In genomic region chr12:103679771-103680170, GRCh38 we compare ENCODE assay signal across 24 cellular contexts.
"Had no signal": no experiment of that assay in that cellular context is flagged by ENCODE, and none has a peak within 500 bp of the region (broad histone marks: within the 10 kb centered on the region; RNA-seq: fewer than 3 reads in every experiment).

No MANE protein-coding gene starts in this region.

- ATAC-seq: activated CD8-positive, alpha-beta T cell treated with anti-CD3 and anti-CD28 coated beads, Interleukin-2, amount 10 ng/mL, durations not matched to agents 7 days and 5 days; natural killer cell; stimulated activated naive CD8-positive, alpha-beta T cell treated with anti-CD3 and anti-CD28 coated beads, Interleukin-15, amount 100 ng/mL, for 72 hours; T-cell had no signal

- H3K4me3 ChIP-seq: cardiac muscle cell, lung, ovary, prostate gland, tibial artery had no signal

- DNase-seq: activated CD4-positive, alpha-beta T cell treated with anti-CD3 and anti-CD28 coated beads for 1 hour; activated CD4-positive, alpha-beta T cell treated with anti-CD3 and anti-CD28 coated beads, Interleukin-2, amount 50 U/mL, for 1 hour; activated CD8-positive, alpha-beta T cell treated with anti-CD3 and anti-CD28 coated beads, Interleukin-2, amount 10 ng/mL, durations not matched to agents 7 days and 5 days; activated gamma-delta T cell; activated naive CD4-positive, alpha-beta T cell treated with anti-CD3 and anti-CD28 coated beads, Interleukin-2, amount 50 U/mL, for 16 hours; activated naive CD8-positive, alpha-beta T cell treated with anti-CD3 and anti-CD28 coated beads, Interleukin-2, amount 50 U/mL, for 24 hours; dermis blood vessel endothelial cell; effector CD8-positive, alpha-beta T cell; foreskin melanocyte; head of caudate nucleus; midbrain; natural killer cell; ovary; stimulated activated CD4-positive, alpha-beta T cell treated with anti-CD3 and anti-CD28 coated beads, Interleukin-1b, Interleukin-23, amount 100 ng/mL, for 48 hours; stimulated activated naive CD8-positive, alpha-beta T cell treated with anti-CD3 and anti-CD28 coated beads, Interleukin-15, amount 100 ng/mL, for 72 hours; T-cell; tibial artery; WERI-Rb-1 had no signal

- H3K4me1 Mint-ChIP-seq: activated naive CD8-positive, alpha-beta T cell treated with anti-CD3 and anti-CD28 coated beads, Interleukin-2, amount 50 U/mL, for 24 hours; natural killer cell; stimulated activated naive CD8-positive, alpha-beta T cell treated with anti-CD3 and anti-CD28 coated beads, Interleukin-15, amount 100 ng/mL, for 72 hours; T-cell had no signal

- H3K27ac ChIP-seq: cardiac muscle cell, neutrophil, ovary, prostate gland, tibial artery had no signal

- H3K9me3 ChIP-seq: neutrophil, ovary, prostate gland, tibial artery had no signal

- H3K27me3 ChIP-seq: ovary, tibial artery had no signal

- H3K27ac Mint-ChIP-seq: activated CD8-positive, alpha-beta T cell treated with anti-CD3 and anti-CD28 coated beads, Interleukin-2, amount 10 ng/mL, durations not matched to agents 7 days and 5 days; activated naive CD8-positive, alpha-beta T cell treated with anti-CD3 and anti-CD28 coated beads, Interleukin-2, amount 50 U/mL, for 24 hours; activated T-helper 1 cell treated with anti-CD3 and anti-CD28 coated beads, Interleukin-12 subunit alpha, Interleukin-12 subunit beta, Interleukin-2, Interleukin-4 antibody, amounts not matched to agents 30 ng/mL and 10 ng/mL and 1 ng/mL, durations not matched to agents 14 hours and 24 hours and 36 hours; natural killer cell; stimulated activated naive CD8-positive, alpha-beta T cell treated with anti-CD3 and anti-CD28 coated beads, Interleukin-15, amount 100 ng/mL, for 72 hours; T-cell; T-helper 2 cell treated with Interferon-gamma antibody and Interleukin-4, amounts not matched to agents 5 μg/mL and 100 μg/mL, for 36 hours had no signal

- H3K4me1 ChIP-seq: prostate gland, tibial artery had no signal

- H3K9me3 Mint-ChIP-seq: activated naive CD8-positive, alpha-beta T cell treated with anti-CD3 and anti-CD28 coated beads, Interleukin-2, amount 50 U/mL, for 24 hours; activated T-helper 1 cell treated with anti-CD3 and anti-CD28 coated beads, Interleukin-12 subunit alpha, Interleukin-12 subunit beta, Interleukin-2, Interleukin-4 antibody, amounts not matched to agents 30 ng/mL and 10 ng/mL and 1 ng/mL, durations not matched to agents 14 hours and 24 hours and 36 hours; natural killer cell; stimulated activated naive CD8-positive, alpha-beta T cell treated with anti-CD3 and anti-CD28 coated beads, Interleukin-15, amount 100 ng/mL, for 72 hours; T-cell; T-helper 2 cell treated with Interferon-gamma antibody and Interleukin-4, amounts not matched to agents 5 μg/mL and 100 μg/mL, for 36 hours had no signal

- H3K36me3 Mint-ChIP-seq: natural killer cell, T-cell had no signal

- H3K27me3 Mint-ChIP-seq: stimulated activated naive CD8-positive, alpha-beta T cell treated with anti-CD3 and anti-CD28 coated beads, Interleukin-15, amount 100 ng/mL, for 72 hours had no signal

- H3K36me3 ChIP-seq: cardiac muscle cell, neutrophil, ovary, prostate gland, tibial artery, WERI-Rb-1 had no signal

- H3K4me3 Mint-ChIP-seq: activated CD8-positive, alpha-beta T cell treated with anti-CD3 and anti-CD28 coated beads, Interleukin-2, amount 10 ng/mL, durations not matched to agents 7 days and 5 days; activated naive CD8-positive, alpha-beta T cell treated with anti-CD3 and anti-CD28 coated beads, Interleukin-2, amount 50 U/mL, for 24 hours; activated T-helper 1 cell treated with anti-CD3 and anti-CD28 coated beads, Interleukin-12 subunit alpha, Interleukin-12 subunit beta, Interleukin-2, Interleukin-4 antibody, amounts not matched to agents 30 ng/mL and 10 ng/mL and 1 ng/mL, durations not matched to agents 14 hours and 24 hours and 36 hours; natural killer cell; stimulated activated naive CD8-positive, alpha-beta T cell treated with anti-CD3 and anti-CD28 coated beads, Interleukin-15, amount 100 ng/mL, for 72 hours; T-cell; T-helper 2 cell treated with Interferon-gamma antibody and Interleukin-4, amounts not matched to agents 5 μg/mL and 100 μg/mL, for 36 hours had no signal
